24 cellular contexts compared by ENCODE assay signal in the genomic region with DNA sequence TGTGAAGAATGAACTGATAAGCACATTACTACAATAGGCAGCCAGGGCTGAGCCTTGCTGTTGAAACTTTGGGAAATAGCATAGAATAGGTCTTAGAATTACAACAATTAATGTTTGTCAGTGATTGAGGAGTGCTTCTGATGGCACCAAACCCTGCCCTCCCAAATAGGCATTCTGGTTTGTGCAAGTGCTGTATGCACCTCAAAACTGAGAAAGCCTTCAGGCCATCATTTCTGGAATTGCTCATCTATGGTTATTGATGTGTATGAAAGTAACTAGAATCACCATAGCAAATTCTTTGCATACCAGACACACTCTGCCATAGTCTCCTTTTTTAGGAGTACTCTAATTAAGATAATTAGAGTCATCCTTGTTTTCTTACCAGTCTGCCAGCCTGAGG.
DNase-seq lines count a peak whose midpoint lies in the region; ATAC-seq, FAIRE-seq and TF ChIP-seq lines count a peak whose summit lies in the region.
"Had no signal": no experiment of that assay in that cellular context is flagged by ENCODE, and none has a peak within 500 bp of the region (broad histone marks: within the 10 kb centered on the region; RNA-seq: fewer than 3 reads in every experiment).

No MANE protein-coding gene starts in this region.

- peak overlapping the region; percentile 71; the same call in 1 of the 2 replicates for H3K18ac ChIP-seq in H1 (ENCODE audit: extremely low read depth, low read length)

- H3K9me3 ChIP-seq in HUES64 (ENCODE audit: insufficient read depth, low read depth, low read length) = 0 out of 2 replicates have a peak, but pooled peaks cover 2% of the 10 kb centered on the region
- no peaks in the 10 kb centered on the region for H3K9me3 ChIP-seq in H1 (ENCODE audit: insufficient read depth in 2 of 2, low read depth in 1 of 2, low read length in 1 of 2)
- H3K9me3 ChIP-seq: BLaER1 had no signal

- peak overlapping the region; percentile 81 for H3K27ac ChIP-seq in HUES64 (ENCODE audit: low read depth, low read length)
- H3K27ac ChIP-seq in H1 (ENCODE audit: low read depth, low read length) = no peak overlapping the region
- H3K27ac ChIP-seq: BLaER1, PC-9 had no signal

- POLR2A ChIA-PET in H1 (lab: Charles Lee; ENCODE audit: partially characterized antibody) = no interaction called here

- no peak overlapping the region for H3K23ac ChIP-seq in H1 (ENCODE audit: insufficient read length)

- no peak for TF ChIP-seq EP300 in H1 (IDR thresholded peaks at IDR 0.05; ENCODE audit: borderline replicate concordance in 1 of 2, low read depth in 2 of 2, low read length in 2 of 2)

- H2BK5ac ChIP-seq in H1 (ENCODE audit: low read depth, low read length) = peak overlapping the region; percentile 96; the same call in 1 of the 2 replicates

- TF ChIP-seq POLR2A in H1 (IDR thresholded peaks at IDR 0.05; ENCODE audit: control extremely low read depth in 1 of 2, low read depth in 2 of 2, low read length in 2 of 2) = no peak

- H3K4me3 ChIP-seq in HUES64 (ENCODE audit: low read length) = no peak overlapping the region
- H3K4me3 ChIP-seq in H1 (ENCODE audit: extremely low read depth in 1 of 4, insufficient read depth in 2 of 4, low read depth in 3 of 4, low read length in 4 of 4) = no peak overlapping the region
- H3K4me3 ChIP-seq: BLaER1, GM12878, PC-9 had no signal

- FAIRE-seq in H1 (lab: Jason Lieb, UNC) = no peak
- FAIRE-seq: A204.1, G401.6, GM12878, GM18507 had no signal

- no peak overlapping the region for H3K4ac ChIP-seq in H1 (replicated peaks; ENCODE audit: insufficient read length, low read depth, low read length)

- peak overlapping the region; percentile 51; the same call in 1 of the 2 replicates for H2BK20ac ChIP-seq in H1 (ENCODE audit: low read length)

- no peak for TF ChIP-seq RAD21 in H1 (IDR thresholded peaks at IDR 0.05 in 1 of 2, conservative IDR thresholded peaks at IDR 0.05 in 1 of 2; ENCODE audit: low read depth in 2 of 2, low read length in 2 of 2)

- peak overlapping the region; percentile 91 for H2BK12ac ChIP-seq in H1 (ENCODE audit: low read depth, low read length)

- H3K36me3 ChIP-seq in HUES64 (ENCODE audit: insufficient read depth, low read length) = no peaks in the 10 kb centered on the region
- H3K36me3 ChIP-seq in H1 (ENCODE audit: control insufficient read depth in 2 of 4, insufficient read depth in 4 of 4, low read length in 3 of 4) = no peaks in the 10 kb centered on the region
- H3K36me3 ChIP-seq: BLaER1 had no signal

- no peaks in the 10 kb centered on the region for H3K79me2 ChIP-seq in H1 (ENCODE audit: control insufficient read depth in 1 of 2, insufficient read depth in 2 of 2, low read length in 2 of 2)

- no peak overlapping the region for H3K56ac ChIP-seq in H1 (replicated peaks; ENCODE audit: insufficient read length, low read depth, low read length)

- H4K5ac ChIP-seq in H1 (ENCODE audit: insufficient read length, low read depth, low read length) = peak overlapping the region; percentile 83

- peak overlapping the region; percentile 39; the same call in 1 of the 2 replicates for H3K9ac ChIP-seq in HUES64 (ENCODE audit: low read depth, low read length)
- no peak overlapping the region for H3K9ac ChIP-seq in H1 (replicated peaks in 1 of 4; ENCODE audit: extremely low read depth in 1 of 4, low read depth in 3 of 4, low read length in 3 of 4)
- H3K9ac ChIP-seq: BLaER1 had no signal

- no peak overlapping the region for H2AK5ac ChIP-seq in H1 (ENCODE audit: low read depth, low read length)

- peak overlapping the region; percentile 96 for H4K91ac ChIP-seq in H1 (replicated peaks; ENCODE audit: insufficient read length, low read length)

- H3K23me2 ChIP-seq in H1 (ENCODE audit: low read depth, low read length) = no peaks in the 10 kb centered on the region

- CTCF ChIA-PET in H1 (lab: Charles Lee; ENCODE audit: partially characterized antibody) = no interaction called here

- H2AFZ ChIP-seq in H1 (ENCODE audit: low read length) = no peak overlapping the region
- H2AFZ ChIP-seq: PC-9 had no signal

- no peak overlapping the region for H4K8ac ChIP-seq in H1 (ENCODE audit: extremely low read depth, insufficient read depth, low read length)

- no peak for ATAC-seq in stimulated activated naive CD8-positive, alpha-beta T cell treated with anti-CD3 and anti-CD28 coated beads, Interleukin-15, Interleukin-2, amounts not matched to agents 100 U/mL and 50 U/mL, for 24 hours
- ATAC-seq: GM12878 had no signal

- H3K27me3 ChIP-seq in HUES64 (ENCODE audit: insufficient read depth, low read length) = no peaks in the 10 kb centered on the region
- no peaks in the 10 kb centered on the region for H3K27me3 ChIP-seq in H1 (replicated peaks in 1 of 4; ENCODE audit: control insufficient read depth in 3 of 4, extremely low read depth in 1 of 4, insufficient read depth in 3 of 4, low read length in 3 of 4)
- H3K27me3 ChIP-seq: BLaER1 had no signal

- no peaks in the 10 kb centered on the region for H4K20me1 ChIP-seq in H1 (replicated peaks in 1 of 2; ENCODE audit: control insufficient read depth in 1 of 2, insufficient read depth in 2 of 2, low read length in 2 of 2)
- H4K20me1 ChIP-seq: BLaER1 had no signal

- DNase-seq in ELF-1 (ENCODE audit: low read depth, low spot score) = peak; percentile 6
- no peak for DNase-seq in H1 (ENCODE audit: low read depth in 1 of 2, low spot score in 2 of 2)
- DNase-seq in kidney glomerular epithelial cell (lab: John Stamatoyannopoulos, UW) = peak; percentile 56
- no peak for DNase-seq in stimulated activated naive CD8-positive, alpha-beta T cell treated with anti-CD3 and anti-CD28 coated beads, Interleukin-15, Interleukin-2, amounts not matched to agents 100 U/mL and 50 U/mL, for 24 hours
- no peak for DNase-seq in activated gamma-delta T cell (lab: John Stamatoyannopoulos, UW)
- no peak for DNase-seq in NCI-H2171 treated with DMSO at 0.1 percent for 48 hours (lab: John Stamatoyannopoulos, UW)
- DNase-seq in SIG-M5 (lab: John Stamatoyannopoulos, UW) = no peak
- DNase-seq: CD8-positive, alpha-beta memory T cell; DMS79 treated with DMSO at 0.1 percent for 48 hours; GOT3; HFFc6; Kasumi-1; NCI-H1105; NCI-H187; NCI-H2171; NCI-H446 treated with DMSO at 0.1 percent for 48 hours; NCI-H82; PC-9 had no signal

- no peak for TF ChIP-seq CTCF in H1 (IDR thresholded peaks at IDR 0.05; ENCODE audit: control extremely low read depth in 1 of 3, insufficient read depth in 1 of 3, low read depth in 1 of 3, low read length in 3 of 3)

- no peak overlapping the region for H2BK15ac ChIP-seq in H1 (ENCODE audit: low read length)

- peak overlapping the region; percentile 99 for H2BK120ac ChIP-seq in H1 (replicated peaks; ENCODE audit: low read depth, low read length)

- H3K79me1 ChIP-seq in H1 (ENCODE audit: low read depth, low read length) = no peaks in the 10 kb centered on the region

- no peak overlapping the region for H3K4me2 ChIP-seq in H1 (ENCODE audit: insufficient read depth in 1 of 2, low read depth in 2 of 2, low read length in 2 of 2)
- H3K4me2 ChIP-seq: BLaER1, PC-9 had no signal

- H3K14ac ChIP-seq in H1 (ENCODE audit: insufficient read length) = no peak overlapping the region

- peaks cover 27% of the 10 kb centered on the region for H3K4me1 ChIP-seq in HUES64 (ENCODE audit: insufficient read depth, low read length)
- H3K4me1 ChIP-seq in H1 (replicated peaks in 1 of 4; ENCODE audit: control insufficient read depth in 3 of 4, insufficient read depth in 4 of 4, low read length in 3 of 4) = peaks cover 0 to 9% (median 9%) of the 10 kb centered on the region in 4 experiments; a peak in 4 of 7 replicates
- H3K4me1 ChIP-seq: BLaER1 had no signal

TF ChIP-seq in H1, 55 proteins besides CTCF, POLR2A, EP300 and RAD21:
- no peak for TF ChIP-seq PHF8 (conservative IDR thresholded peaks at IDR 0.05; ENCODE audit: low read depth, low read length)
- TF ChIP-seq, protein P1, sequence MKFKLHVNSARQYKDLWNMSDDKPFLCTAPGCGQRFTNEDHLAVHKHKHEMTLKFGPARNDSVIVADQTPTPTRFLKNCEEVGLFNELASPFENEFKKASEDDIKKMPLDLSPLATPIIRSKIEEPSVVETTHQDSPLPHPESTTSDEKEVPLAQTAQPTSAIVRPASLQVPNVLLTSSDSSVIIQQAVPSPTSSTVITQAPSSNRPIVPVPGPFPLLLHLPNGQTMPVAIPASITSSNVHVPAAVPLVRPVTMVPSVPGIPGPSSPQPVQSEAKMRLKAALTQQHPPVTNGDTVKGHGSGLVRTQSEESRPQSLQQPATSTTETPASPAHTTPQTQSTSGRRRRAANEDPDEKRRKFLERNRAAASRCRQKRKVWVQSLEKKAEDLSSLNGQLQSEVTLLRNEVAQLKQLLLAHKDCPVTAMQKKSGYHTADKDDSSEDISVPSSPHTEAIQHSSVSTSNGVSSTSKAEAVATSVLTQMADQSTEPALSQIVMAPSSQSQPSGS (IDR thresholded peaks at IDR 0.05; ENCODE audit: low read length) = no peak
- TF ChIP-seq TBP (IDR thresholded peaks at IDR 0.05; ENCODE audit: low read depth, low read length) = no peak
- no peak for TF ChIP-seq SIN3A (conservative IDR thresholded peaks at IDR 0.05 in 1 of 2, IDR thresholded peaks at IDR 0.05 in 1 of 2; ENCODE audit: low read depth in 1 of 2, low read length in 2 of 2)
- TF ChIP-seq CHD1 (IDR thresholded peaks at IDR 0.05; ENCODE audit: low read depth, low read length) = no peak
- no peak for TF ChIP-seq CHD2 (IDR thresholded peaks at IDR 0.05; ENCODE audit: low read length)
- TF ChIP-seq POU5F1 (IDR thresholded peaks at IDR 0.05; ENCODE audit: low read depth, low read length) = no peak
- TF ChIP-seq BACH1 (IDR thresholded peaks at IDR 0.05; ENCODE audit: low read length) = no peak
- no peak for TF ChIP-seq NANOG (IDR thresholded peaks at IDR 0.05; ENCODE audit: insufficient read depth, low read depth, low read length, poor library complexity, severe bottlenecking)
- no peak for TF ChIP-seq BCL11A (IDR thresholded peaks at IDR 0.05; ENCODE audit: low read depth in 2 of 2, low read length in 2 of 2)
TF ChIP-seq in H1: peak in this region for 0.

Comparison
In these comparisons a context has a peak if more than half of its experiments do, and no peak if none do; other contexts are left out.
1. DNase-seq: peak in ELF-1 (single experiment) and kidney glomerular epithelial cell (single experiment); none in H1 (0 of 2), stimulated activated naive CD8-positive, alpha-beta T cell treated with anti-CD3 and anti-CD28 coated beads, Interleukin-15, Interleukin-2, amounts not matched to agents 100 U/mL and 50 U/mL, for 24 hours (single experiment), activated gamma-delta T cell (single experiment), NCI-H2171 treated with DMSO at 0.1 percent for 48 hours (single experiment) and SIG-M5 (single experiment).